In genomic region chr9:92961627-92962302, GRCh38 we compare ENCODE assay signal across 12 cellular contexts. TPM values are rescaled to one million over a fixed set of nuclear protein-coding genes. Genes with fewer than 3 reads are reported as not detected.
DNase-seq lines count a peak whose midpoint lies in the region; ATAC-seq and TF ChIP-seq lines count a peak whose summit lies in the region.
"Had no signal": no experiment of that assay in that cellular context is flagged by ENCODE, and none has a peak within 500 bp of the region (broad histone marks: within the 10 kb centered on the region; RNA-seq: fewer than 3 reads in every experiment).

No MANE protein-coding gene starts in this region.

- no peak for TF ChIP-seq POLR2A in HCT116 (IDR thresholded peaks at IDR 0.05; ENCODE audit: borderline replicate concordance, extremely low read depth, insufficient read depth, insufficient read length)

- intact Hi-C loops in HCT116 (cut with micrococcal nuclease) = no loop called here

- H3K27me3 ChIP-seq in HCT116 (ENCODE audit: insufficient read depth, low read length) (no peaks in the 10 kb centered on the region), RWPE2 (ENCODE audit: insufficient read depth, poor library complexity, severe bottlenecking) (no peaks in the 10 kb centered on the region)
- H3K27me3 ChIP-seq: ovary had no signal

- peak overlapping the region; percentile 98 for H3K27ac Mint-ChIP-seq in activated naive CD8-positive, alpha-beta T cell treated with anti-CD3 and anti-CD28 coated beads, Interleukin-2, amount 10 ng/mL, durations not matched to agents 7 days and 5 days

- ATAC-seq in HCT116 (no peak), RWPE2 (ENCODE audit: low read depth) (no peak), GM18868 (IDR thresholded peaks at IDR 0.05; ENCODE audit: unreplicated experiment) (no peak)
- no peak for ATAC-seq in activated naive CD8-positive, alpha-beta T cell treated with anti-CD3 and anti-CD28 coated beads, Interleukin-2, amount 10 ng/mL, durations not matched to agents 7 days and 5 days (ENCODE audit: low read depth)

- POLR2A ChIA-PET in HCT116 (lab: Charles Lee) = no interaction called here
- POLR2A ChIA-PET in activated naive CD8-positive, alpha-beta T cell treated with anti-CD3 and anti-CD28 coated beads, Interleukin-2, amount 10 ng/mL, durations not matched to agents 7 days and 5 days (lab: Charles Lee) = interaction anchor here (1.0 to 1.1 kb wide), 2 partner anchors 9 to 10 kb away, joined by 6 to 9 read pairs; no protein-coding TSS in a partner anchor

- H3K9me2 ChIP-seq in HCT116 (ENCODE audit: insufficient read depth) = no peaks in the 10 kb centered on the region

- peak overlapping the region; percentile 92 for H3K4me3 Mint-ChIP-seq in activated naive CD8-positive, alpha-beta T cell treated with anti-CD3 and anti-CD28 coated beads, Interleukin-2, amount 10 ng/mL, durations not matched to agents 7 days and 5 days

- no peaks in the 10 kb centered on the region for H4K20me1 ChIP-seq in HCT116 (ENCODE audit: insufficient read depth)

- H3K4me2 ChIP-seq in HCT116 (ENCODE audit: low read length) = no peak overlapping the region

- TF ChIP-seq CTCF in HCT116 (IDR thresholded peaks at IDR 0.05 in 2 of 3, conservative IDR thresholded peaks at IDR 0.05 in 1 of 3; ENCODE audit: borderline replicate concordance in 1 of 3, insufficient read depth in 1 of 3, low read depth in 2 of 3, low read length in 2 of 3) (no peak), RWPE2 (IDR thresholded peaks at IDR 0.05; ENCODE audit: poor library complexity, severe bottlenecking) (no peak)

- TF ChIP-seq RAD21 in HCT116 (IDR thresholded peaks at IDR 0.05; ENCODE audit: low read depth) = no peak

- H3K9me3 ChIP-seq in HCT116 (ENCODE audit: control insufficient read depth in 1 of 2, insufficient read depth in 1 of 2, low read depth in 1 of 2, low read length in 2 of 2) (peaks cover 0 to 3% of the 10 kb centered on the region in 2 experiments; a peak in 1 of 4 replicates), RWPE2 (ENCODE audit: severe bottlenecking) (no peaks in the 10 kb centered on the region)
- H3K9me3 ChIP-seq: ovary had no signal

- H3K4me1 ChIP-seq in HCT116 (ENCODE audit: control insufficient read depth in 1 of 2, insufficient read depth in 2 of 2, low read length in 2 of 2) (no peaks in the 10 kb centered on the region; a peak in 1 of 4 replicates), RWPE2 (ENCODE audit: insufficient read depth, poor library complexity, severe bottlenecking) (no peaks in the 10 kb centered on the region)

- peaks cover 35% of the 10 kb centered on the region for H3K36me3 Mint-ChIP-seq in activated naive CD8-positive, alpha-beta T cell treated with anti-CD3 and anti-CD28 coated beads, Interleukin-2, amount 10 ng/mL, durations not matched to agents 7 days and 5 days

- H3K9me3 Mint-ChIP-seq in activated naive CD8-positive, alpha-beta T cell treated with anti-CD3 and anti-CD28 coated beads, Interleukin-2, amount 10 ng/mL, durations not matched to agents 7 days and 5 days = peaks cover 6% of the 10 kb centered on the region

- no peak overlapping the region for H3K9ac ChIP-seq in HCT116 (ENCODE audit: low read length)

- no TSS peak for BruUV-seq in HCT116 (replicated peaks; lab: Mats Ljungman, UMichigan)

- H3K4me3 ChIP-seq in HCT116 (replicated peaks in 1 of 2; ENCODE audit: low read depth in 1 of 2, low read length in 2 of 2) (no peak overlapping the region), RWPE2 (ENCODE audit: severe bottlenecking) (no peak overlapping the region)
- H3K4me3 ChIP-seq: ovary had no signal

- H3K79me2 ChIP-seq in HCT116 (ENCODE audit: insufficient read depth, low read length) = no peaks in the 10 kb centered on the region

- CTCF ChIA-PET in HCT116 (lab: Charles Lee) = no interaction called here

- H2AFZ ChIP-seq in HCT116 (ENCODE audit: low read depth, low read length, poor library complexity, severe bottlenecking) = no peak overlapping the region

- H3K27ac ChIP-seq in HCT116 (ENCODE audit: low read depth, low read length) = no peak overlapping the region
- no peak overlapping the region for H3K27ac ChIP-seq in RWPE2 (ENCODE audit: poor library complexity, severe bottlenecking)
- H3K27ac ChIP-seq: ovary had no signal

- H3K27me3 Mint-ChIP-seq in activated naive CD8-positive, alpha-beta T cell treated with anti-CD3 and anti-CD28 coated beads, Interleukin-2, amount 10 ng/mL, durations not matched to agents 7 days and 5 days = no peaks in the 10 kb centered on the region

- H3K4me1 Mint-ChIP-seq in activated naive CD8-positive, alpha-beta T cell treated with anti-CD3 and anti-CD28 coated beads, Interleukin-2, amount 10 ng/mL, durations not matched to agents 7 days and 5 days = peaks cover 37% of the 10 kb centered on the region

- RAD21 ChIA-PET in HCT116 (lab: Charles Lee; ENCODE audit: low non-redundant PET in 1 of 2, low total read pairs in 2 of 2, uncharacterized antibody in 2 of 2, unreplicated experiment in 2 of 2) = no interaction called here

- H3K36me3 ChIP-seq in HCT116 (ENCODE audit: control insufficient read depth in 1 of 2, insufficient read depth in 2 of 2, low read length in 2 of 2) (no peaks in the 10 kb centered on the region), RWPE2 (ENCODE audit: low read depth) (no peaks in the 10 kb centered on the region)
- H3K36me3 ChIP-seq: ovary had no signal

- DNase-seq in HCT116 (ENCODE audit: low read depth, low spot score) = no peak
- peak; percentile 29 for DNase-seq in RWPE2 (ENCODE audit: low spot score)
- DNase-seq in activated naive CD8-positive, alpha-beta T cell treated with anti-CD3 and anti-CD28 coated beads, Interleukin-2, amount 10 ng/mL, durations not matched to agents 7 days and 5 days = peak; percentile 52
- peak; percentile 46 for DNase-seq in stimulated activated CD4-positive, alpha-beta T cell treated with anti-CD3 and anti-CD28 coated beads, Interleukin-4, amount 100 ng/mL, for 1 hour
- DNase-seq in OCI-M2 (lab: John Stamatoyannopoulos, UW; ENCODE audit: unreplicated experiment) = no peak
- no peak for DNase-seq in NCI-H1436 treated with DMSO at 0.1 percent for 48 hours (lab: John Stamatoyannopoulos, UW)
- no peak for DNase-seq in medulla oblongata (ENCODE audit: extremely low spot score)
- DNase-seq: DMS79, kidney, NCI-H1048, ovary had no signal

TF ChIP-seq in HCT116, 20 proteins besides CTCF, POLR2A, EP300 and RAD21:
- TF ChIP-seq ZNF274 (IDR thresholded peaks at IDR 0.05; ENCODE audit: low read depth, low read length) = no peak
- TF ChIP-seq YY1 (IDR thresholded peaks at IDR 0.05; ENCODE audit: extremely low read depth, insufficient replicate concordance, low read depth, low read length) = peak; percentile 7
- TF ChIP-seq CBX3 (IDR thresholded peaks at IDR 0.05; ENCODE audit: low read depth) = 0 out of 2 replicates have a peak, but pooled peaks have one; percentile 33
- TF ChIP-seq CEBPB (IDR thresholded peaks at IDR 0.05; ENCODE audit: low read depth) = no peak
- TF ChIP-seq POLR2AphosphoS5 (IDR thresholded peaks at IDR 0.05; ENCODE audit: low read depth, low read length) = no peak

RNA-seq across cellular contexts. Expression of gene FGD3, which starts 14.4 kb away (rescaled TPM):
- total RNA-seq in HCT116 (2021; ENCODE audit: unreplicated experiment) = 3.3 TPM
- polyA plus RNA-seq in HCT116 (2012) = 2.3 and 2.7 TPM in 2 replicates
- total RNA-seq in activated naive CD8-positive, alpha-beta T cell treated with anti-CD3 and anti-CD28 coated beads, Interleukin-2, amount 10 ng/mL, durations not matched to agents 7 days and 5 days = 100 to 1,000 TPM; 160 to 161 TPM

Comparison
In these comparisons a context has a peak if more than half of its experiments do, and no peak if none do; other contexts are left out.
1. DNase-seq: peak in RWPE2 (single experiment), activated naive CD8-positive, alpha-beta T cell treated with anti-CD3 and anti-CD28 coated beads, Interleukin-2, amount 10 ng/mL, durations not matched to agents 7 days and 5 days (single experiment) and stimulated activated CD4-positive, alpha-beta T cell treated with anti-CD3 and anti-CD28 coated beads, Interleukin-4, amount 100 ng/mL, for 1 hour (single experiment); none in HCT116 (single experiment), OCI-M2 (single experiment), NCI-H1436 treated with DMSO at 0.1 percent for 48 hours (single experiment) and medulla oblongata (single experiment).
2. RNA of gene FGD3, which starts 14.4 kb away (total RNA-seq): 160 to 161 TPM in activated naive CD8-positive, alpha-beta T cell treated with anti-CD3 and anti-CD28 coated beads, Interleukin-2, amount 10 ng/mL, durations not matched to agents 7 days and 5 days; 3.3 TPM in HCT116 (single experiment); every median in the first group is over 10 times any median in the second.